Comparison of ENCODE assay signal across 1 cellular context in genomic region chr10:79181227-79181626, GRCh38.
TF ChIP-seq lines count a peak whose summit lies in the region.

No MANE protein-coding gene starts in this region.

TF ChIP-seq in IMR-90, 13 proteins besides CTCF, POLR2A, EP300 and RAD21:
- TF ChIP-seq RFX5 (IDR thresholded peaks at IDR 0.05; ENCODE audit: low read depth, low read length) (no peak), SMC3 (IDR thresholded peaks at IDR 0.05; ENCODE audit: low read depth, low read length) (no peak)
